Comparison of ENCODE assay signal across 8 cellular contexts in genomic region chr4:82044141-82044993, GRCh38.
DNase-seq lines count a peak whose midpoint lies in the region; ATAC-seq, FAIRE-seq and TF ChIP-seq lines count a peak whose summit lies in the region.

No MANE protein-coding gene starts in this region.

- H3K4me1 ChIP-seq in ACC112 (ENCODE audit: control insufficient read depth, insufficient read depth, low read length, unreplicated experiment) (no peaks in the 10 kb centered on the region), small intestine (ENCODE audit: control insufficient read depth in 2 of 2, insufficient read depth in 1 of 2, low read depth in 1 of 2, low read length in 1 of 2) (no peaks in the 10 kb centered on the region)

- no peaks in the 10 kb centered on the region for H3K9me3 ChIP-seq in small intestine (ENCODE audit: control insufficient read depth, low read depth)

- no peak for FAIRE-seq in bronchial epithelial cell (lab: Jason Lieb, UNC)
- no peak for FAIRE-seq in small intestine (lab: Jason Lieb, UNC)

- no peaks in the 10 kb centered on the region for H3K79me2 ChIP-seq in ACC112 (ENCODE audit: control insufficient read depth, insufficient read depth, low read length, unreplicated experiment)

- DNase-seq in GM20000 (ENCODE audit: low spot score) (peak; percentile 27), NCI-H774 (lab: John Stamatoyannopoulos, UW) (peak; percentile 40), bronchial epithelial cell (ENCODE audit: low read depth) (peak; percentile 47), islet precursor cell (peak; percentile 84), small intestine (peak; percentile 56)

- H3K4me3 ChIP-seq in ACC112 (ENCODE audit: low read depth, low read length): peak overlapping the region; percentile 40
- peak overlapping the region; percentile 48 for H3K4me3 ChIP-seq in bronchial epithelial cell (ENCODE audit: low read depth, low read length)
- H3K4me3 ChIP-seq in small intestine (ENCODE audit: low read depth in 1 of 2, low read length in 2 of 2): peak overlapping the region in 1 of 2 donors; percentile 52

- H3K36me3 ChIP-seq in ACC112 (ENCODE audit: insufficient read depth, low read length): no peaks in the 10 kb centered on the region
- H3K36me3 ChIP-seq in bronchial epithelial cell (ENCODE audit: control insufficient read depth, insufficient read depth, low read length): no peaks in the 10 kb centered on the region
- H3K36me3 ChIP-seq in small intestine (ENCODE audit: control insufficient read depth in 2 of 2, insufficient read depth in 2 of 2, low read length in 2 of 2): no peaks in the 10 kb centered on the region

- 1 to 2% (median 1%) methylated on average over 63 to 75 of the region's 75 CpGs for WGBS in small intestine, 3 donors

- ATAC-seq in GM18519 (IDR thresholded peaks at IDR 0.05; ENCODE audit: low FRiP score, unreplicated experiment): no peak
- ATAC-seq in GM21423 (IDR thresholded peaks at IDR 0.05; ENCODE audit: unreplicated experiment): no peak

- TF ChIP-seq CTCF in GM20000 (IDR thresholded peaks at IDR 0.05; ENCODE audit: extremely low read depth, missing control alignments) (no peak), bronchial epithelial cell (IDR thresholded peaks at IDR 0.05; ENCODE audit: insufficient read depth, low read length, severe bottlenecking) (no peak)

- peak overlapping the region; percentile 24 for H2AFZ ChIP-seq in ACC112 (ENCODE audit: low read length, unreplicated experiment)

- H3K27ac ChIP-seq in ACC112 (ENCODE audit: low read depth, low read length) (no peak overlapping the region), small intestine (ENCODE audit: low read depth in 1 of 2, low read length in 1 of 2) (no peak overlapping the region)

- H3K27me3 ChIP-seq in ACC112 (ENCODE audit: insufficient read depth, low read length) (peaks cover 64% of the 10 kb centered on the region), bronchial epithelial cell (ENCODE audit: control insufficient read depth, insufficient read depth, low read length) (peaks cover 5% of the 10 kb centered on the region), small intestine (ENCODE audit: control insufficient read depth in 2 of 2, insufficient read depth in 2 of 2, low read length in 2 of 2) (peaks cover 4 to 16% of the 10 kb centered on the region in 2 donors)

Comparison
In these comparisons a context has a peak if more than half of its experiments do, and no peak if none do; other contexts are left out.
1. DNase-seq: peak in every context shown above with its lines; median percentile 84 in islet precursor cell; 56 in small intestine; 47 in bronchial epithelial cell; 40 in NCI-H774; 27 in GM20000.